In genomic region chr11:65083834-65084597, GRCh38 we compare ENCODE assay signal across 8 cellular contexts. TPM values are rescaled to one million over a fixed set of nuclear protein-coding genes. Genes with fewer than 3 reads are reported as not detected.
DNase-seq lines count a peak whose midpoint lies in the region; ATAC-seq and TF ChIP-seq lines count a peak whose summit lies in the region.

A gene with protein sequence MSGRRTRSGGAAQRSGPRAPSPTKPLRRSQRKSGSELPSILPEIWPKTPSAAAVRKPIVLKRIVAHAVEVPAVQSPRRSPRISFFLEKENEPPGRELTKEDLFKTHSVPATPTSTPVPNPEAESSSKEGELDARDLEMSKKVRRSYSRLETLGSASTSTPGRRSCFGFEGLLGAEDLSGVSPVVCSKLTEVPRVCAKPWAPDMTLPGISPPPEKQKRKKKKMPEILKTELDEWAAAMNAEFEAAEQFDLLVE (minus strand): TSS chr11:65084040. CDS start chr11:65083978, 62 bp downstream.
ZFPL1 (plus strand) TSS chr11:65084222; CDS start chr11:65084699, 477 bp downstream.

- BruUV-seq in Panc1 (replicated peaks; lab: Mats Ljungman, UMichigan), result no TSS peak

- H3K4me1 ChIP-seq in KMS-11 (ENCODE audit: low read depth, poor library complexity, severe bottlenecking) (peaks cover 79% of the 10 kb centered on the region), Panc1 (ENCODE audit: control insufficient read depth, insufficient read depth, low read length) (peaks cover 20% of the 10 kb centered on the region), mucosa of rectum (ENCODE audit: control insufficient read depth in 2 of 2, insufficient read depth in 2 of 2, low read length in 2 of 2) (peaks cover 13 to 21% of the 10 kb centered on the region in 2 donors)

- POLR2A ChIA-PET in Panc1 (lab: Charles Lee), result no interaction called here

- peak; percentile 69 for ATAC-seq in GM21723 (IDR thresholded peaks at IDR 0.05; ENCODE audit: unreplicated experiment)
- peak; percentile 98 for ATAC-seq in Panc1
- ATAC-seq in activated T-cell treated with anti-CD3 and anti-CD28 coated beads, Interleukin-2, amount 50 U/mL, for 4 hours, result peak; percentile 90 to 92

- TF ChIP-seq CTCF in KMS-11 (conservative IDR thresholded peaks at IDR 0.05; ENCODE audit: low read depth, low read length) (no peak), Panc1 (IDR thresholded peaks at IDR 0.05) (no peak)

- peaks cover 66% of the 10 kb centered on the region for H3K79me2 ChIP-seq in KMS-11 (ENCODE audit: insufficient read depth, low read depth)

- H3K9me3 Mint-ChIP-seq in activated T-cell treated with anti-CD3 and anti-CD28 coated beads, Interleukin-2, amount 50 U/mL, for 4 hours, result no peaks in the 10 kb centered on the region

- CTCF ChIA-PET in Panc1 (lab: Charles Lee), result no interaction called here

- TF ChIP-seq POLR2A in erythroblast (IDR thresholded peaks at IDR 0.05; ENCODE audit: low read length), result peak; percentile 93

- peak within 1 kb of the TSS; percentile 93 for H3K4me3 Mint-ChIP-seq in activated T-cell treated with anti-CD3 and anti-CD28 coated beads, Interleukin-2, amount 50 U/mL, for 4 hours

- no peaks in the 10 kb centered on the region for H3K27me3 Mint-ChIP-seq in activated T-cell treated with anti-CD3 and anti-CD28 coated beads, Interleukin-2, amount 50 U/mL, for 4 hours (ENCODE audit: low read depth)

- peaks cover 26% of the 10 kb centered on the region for H3K4me1 Mint-ChIP-seq in activated T-cell treated with anti-CD3 and anti-CD28 coated beads, Interleukin-2, amount 50 U/mL, for 4 hours (ENCODE audit: low read depth)

- H3K27ac ChIP-seq in KMS-11, result peak within 1 kb of the TSS; percentile 74
- H3K27ac ChIP-seq in Panc1 (ENCODE audit: low read length), result peak within 1 kb of the TSS; percentile 96
- H3K27ac ChIP-seq in mucosa of rectum (ENCODE audit: low read depth in 2 of 2, low read length in 2 of 2), result peak within 1 kb of the TSS; percentile 89 to 96

- H3K4me2 ChIP-seq in KMS-11, result peak within 1 kb of the TSS; percentile 100

- peak within 1 kb of the TSS; percentile 31; the same call in 1 of the 2 replicates for H2AFZ ChIP-seq in KMS-11 (ENCODE audit: low read depth)

- H4K20me1 ChIP-seq in KMS-11 (ENCODE audit: insufficient read depth), result no peaks in the 10 kb centered on the region

- H3K9ac ChIP-seq in KMS-11 (peak within 1 kb of the TSS; percentile 86), mucosa of rectum (ENCODE audit: low read depth in 1 of 2, low read length in 2 of 2) (peak within 1 kb of the TSS; percentile 75 to 96)

- intact Hi-C loops in Panc1 (cut with micrococcal nuclease; ENCODE audit: unreplicated experiment), result no loop called here

- H3K36me3 ChIP-seq in KMS-11 (ENCODE audit: insufficient read depth), result 0 out of 2 replicates have a peak, but pooled peaks cover 3% of the 10 kb centered on the region
- H3K36me3 ChIP-seq in Panc1 (ENCODE audit: control insufficient read depth, insufficient read depth, low read length), result peaks cover 8% of the 10 kb centered on the region
- peaks cover 31 to 40% of the 10 kb centered on the region in 2 donors for H3K36me3 ChIP-seq in mucosa of rectum (ENCODE audit: control insufficient read depth in 2 of 2, insufficient read depth in 2 of 2, low read length in 2 of 2)

- H3K4me3 ChIP-seq in KMS-11 (IDR thresholded peaks at IDR 0.05; ENCODE audit: insufficient read depth, low read depth, low read length), result peak within 1 kb of the TSS; percentile 59
- H3K4me3 ChIP-seq in Panc1 (ENCODE audit: low read depth in 2 of 2, low read length in 2 of 2), result peak within 1 kb of the TSS; percentile 81 to 99
- peak within 1 kb of the TSS; percentile 70 to 97 for H3K4me3 ChIP-seq in mucosa of rectum (ENCODE audit: low read length in 2 of 2)

- H3K36me3 Mint-ChIP-seq in activated T-cell treated with anti-CD3 and anti-CD28 coated beads, Interleukin-2, amount 50 U/mL, for 4 hours (ENCODE audit: insufficient read depth), result peaks cover 15% of the 10 kb centered on the region

- no peaks in the 10 kb centered on the region for H3K9me3 ChIP-seq in Panc1 (ENCODE audit: control insufficient read depth, insufficient read depth, low read depth, low read length)
- H3K9me3 ChIP-seq in mucosa of rectum (ENCODE audit: control insufficient read depth in 2 of 2, low read length in 2 of 2), result no peaks in the 10 kb centered on the region

- DNase-seq in DMS53 (lab: John Stamatoyannopoulos, UW) (peak; percentile 98), Panc1 (ENCODE audit: low read depth, low spot score) (peak; percentile 73), erythroblast (lab: John Stamatoyannopoulos, UW) (peak; percentile 98 to 99)
- peak; percentile 95 for DNase-seq in activated T-cell treated with anti-CD3 and anti-CD28 coated beads, Interleukin-2, amount 50 U/mL, for 4 hours
- peak; percentile 93 to 96 for DNase-seq in stimulated activated CD8-positive, alpha-beta memory T cell treated with anti-CD3 and anti-CD28 coated beads, Interleukin-4, amount 100 ng/mL, for 4 hours (ENCODE audit: low read depth in 2 of 2, low spot score in 1 of 2)

- in situ Hi-C loops in Panc1 (cut with HindIII; ENCODE audit: low pct_unique_long_range_greater_than_20kb, low sequenced_read_pairs), result no loop called here

- H3K27me3 ChIP-seq in KMS-11 (ENCODE audit: insufficient read depth, low read depth) (no peaks in the 10 kb centered on the region), Panc1 (ENCODE audit: control insufficient read depth, insufficient read depth, low read length) (no peaks in the 10 kb centered on the region), mucosa of rectum (ENCODE audit: control insufficient read depth in 2 of 2, insufficient read depth in 2 of 2, low read length in 2 of 2) (no peaks in the 10 kb centered on the region)

RNA-seq across cellular contexts. Expression of the first gene that starts in this region (rescaled TPM):
- total RNA-seq in Panc1 (2021; ENCODE audit: unreplicated experiment), result 92.9 TPM
- polyA plus RNA-seq in Panc1 (2012; ENCODE audit: insufficient read length), result 36.4 TPM
- total RNA-seq in activated T-cell treated with anti-CD3 and anti-CD28 coated beads, Interleukin-2, amount 50 U/mL, for 4 hours, result 10 to 100 TPM; 26.4 to 37.1 (median 35.1) TPM

RNA-seq across cellular contexts. Expression of gene ZFPL1, which starts in this region (rescaled TPM):
- total RNA-seq in Panc1 (2021; ENCODE audit: unreplicated experiment), result 68.4 TPM
- polyA plus RNA-seq in Panc1 (2012; ENCODE audit: insufficient read length), result 80.6 TPM
- total RNA-seq in activated T-cell treated with anti-CD3 and anti-CD28 coated beads, Interleukin-2, amount 50 U/mL, for 4 hours, result 10 to 100 TPM; 36.5 to 37.1 (median 36.6) TPM

Comparison
In these comparisons a context has a peak if more than half of its experiments do, and no peak if none do; other contexts are left out.
1. Peak in every context shown above with its lines: DNase-seq, ATAC-seq, H3K4me3 ChIP-seq and H3K27ac ChIP-seq.